In genomic region chr7:22907805-22908204, GRCh38 we compare ENCODE assay signal across 20 cellular contexts.
DNase-seq lines count a peak whose midpoint lies in the region; ATAC-seq and TF ChIP-seq lines count a peak whose summit lies in the region.
"Had no signal": no experiment of that assay in that cellular context is flagged by ENCODE, and none has a peak within 500 bp of the region (broad histone marks: within the 10 kb centered on the region; RNA-seq: fewer than 3 reads in every experiment).

No MANE protein-coding gene starts in this region.

- H3K9me3 Mint-ChIP-seq in chondrocyte (ENCODE audit: low read depth), result peaks cover 5% of the 10 kb centered on the region
- H3K9me3 Mint-ChIP-seq: CD4-positive, alpha-beta T cell; HFFc6; IgD-negative memory B cell had no signal

- ATAC-seq in psoas muscle, result peak; percentile 62 to 86 (median 75)
- peak; percentile 50 for ATAC-seq in thoracic aorta (ENCODE audit: insufficient number of reproducible peaks, low FRiP score, low read depth)
- no peak for ATAC-seq in HG02981 (IDR thresholded peaks at IDR 0.05; ENCODE audit: unreplicated experiment)
- no peak for ATAC-seq in HG02970 (IDR thresholded peaks at IDR 0.05; ENCODE audit: low FRiP score, unreplicated experiment)
- ATAC-seq: HCT116, HepG2 had no signal

- H3K27me3 Mint-ChIP-seq in chondrocyte (ENCODE audit: low read depth), result no peaks in the 10 kb centered on the region
- H3K27me3 Mint-ChIP-seq: CD4-positive, alpha-beta T cell; IgD-negative memory B cell had no signal

- peaks cover 36% of the 10 kb centered on the region for H3K4me1 Mint-ChIP-seq in chondrocyte (ENCODE audit: low read depth)
- H3K4me1 Mint-ChIP-seq: IgD-negative memory B cell had no signal

- intact Hi-C loops in psoas muscle (cut with DNase I) (no loop called here), A673 (cut with micrococcal nuclease; ENCODE audit: unreplicated experiment) (no loop called here)

- peak overlapping the region; percentile 45 for H3K27ac Mint-ChIP-seq in chondrocyte (ENCODE audit: unreplicated experiment)
- H3K27ac Mint-ChIP-seq: CD4-positive, alpha-beta T cell; HFFc6; IgD-negative memory B cell had no signal

- H3K4me1 ChIP-seq in psoas muscle (peaks cover 27% of the 10 kb centered on the region), thoracic aorta (ENCODE audit: control insufficient read depth in 1 of 2, low read depth in 2 of 2) (peaks cover 12 to 54% of the 10 kb centered on the region in 2 donors), A673 (ENCODE audit: insufficient read depth, low read length, poor library complexity, severe bottlenecking) (no peaks in the 10 kb centered on the region)
- H3K4me1 ChIP-seq: Caco-2 had no signal

- WGBS in psoas muscle, 3 donors, result 92 to 95% (median 95%) methylated on average over 3 of the region's 3 CpGs

- H3K9me3 ChIP-seq in psoas muscle (no peaks in the 10 kb centered on the region), thoracic aorta (no peaks in the 10 kb centered on the region), A673 (ENCODE audit: low read depth, low read length, poor library complexity, severe bottlenecking) (no peaks in the 10 kb centered on the region)
- H3K9me3 ChIP-seq: Caco-2 had no signal

- CTCF ChIA-PET in A673 (lab: Charles Lee), result no interaction called here

- no peaks in the 10 kb centered on the region for H3K36me3 ChIP-seq in psoas muscle (ENCODE audit: insufficient read depth in 1 of 2, low read depth in 1 of 2)
- H3K36me3 ChIP-seq in thoracic aorta, result no peaks in the 10 kb centered on the region
- no peaks in the 10 kb centered on the region for H3K36me3 ChIP-seq in A673 (ENCODE audit: insufficient read depth, low read length, poor library complexity, severe bottlenecking)

- H3K4me3 ChIP-seq in psoas muscle, result no peak overlapping the region
- H3K4me3 ChIP-seq in thoracic aorta, result no peak overlapping the region
- no peak overlapping the region for H3K4me3 ChIP-seq in A673 (ENCODE audit: low read depth, low read length, poor library complexity, severe bottlenecking)

- peaks cover 3% of the 10 kb centered on the region for H3K36me3 Mint-ChIP-seq in chondrocyte (ENCODE audit: low read depth)

- BruUV-seq in A673 (replicated peaks; lab: Mats Ljungman, UMichigan), result no TSS peak

- H3K27ac ChIP-seq in psoas muscle (no peak overlapping the region), thoracic aorta (no peak overlapping the region), A673 (ENCODE audit: low read depth, low read length, poor library complexity, severe bottlenecking) (no peak overlapping the region)
- H3K27ac ChIP-seq: C4-2B had no signal

- H3K27me3 ChIP-seq in psoas muscle (ENCODE audit: insufficient read depth in 3 of 3, low read length in 2 of 3) (no peaks in the 10 kb centered on the region), thoracic aorta (replicated peaks; ENCODE audit: insufficient read depth) (no peaks in the 10 kb centered on the region), A673 (replicated peaks; ENCODE audit: insufficient read depth, low read depth, low read length, poor library complexity) (no peaks in the 10 kb centered on the region)

- H3K4me3 Mint-ChIP-seq in chondrocyte (ENCODE audit: unreplicated experiment), result no peak overlapping the region
- H3K4me3 Mint-ChIP-seq: CD4-positive, alpha-beta T cell; HFFc6; IgD-negative memory B cell had no signal

- POLR2A ChIA-PET in A673 (lab: Charles Lee; ENCODE audit: low non-redundant PET), result no interaction called here

- peak; percentile 35 for DNase-seq in EH (ENCODE audit: low read depth)
- DNase-seq in chondrocyte (ENCODE audit: low spot score), result no peak
- DNase-seq in psoas muscle, result no peak
- DNase-seq in thoracic aorta (ENCODE audit: low spot score), result no peak
- DNase-seq in A673 (ENCODE audit: low spot score), result no peak
- DNase-seq: AML-193; Caco-2; CD4-positive, alpha-beta T cell; DMS153; DMS79; GF-D8; GOT3; H7; HFFc6 had no signal

- no peak for TF ChIP-seq CTCF in chondrocyte (IDR thresholded peaks at IDR 0.05)
- TF ChIP-seq CTCF in psoas muscle (IDR thresholded peaks at IDR 0.05), result no peak
- TF ChIP-seq CTCF in thoracic aorta (IDR thresholded peaks at IDR 0.05), result no peak
- no peak for TF ChIP-seq CTCF in A673 (conservative IDR thresholded peaks at IDR 0.05; ENCODE audit: low read depth, low read length)

Comparison
In these comparisons a context has a peak if more than half of its experiments do, and no peak if none do; other contexts are left out.
1. ATAC-seq: peak in psoas muscle (4 of 4) and thoracic aorta (single experiment); none in HG02981 (single experiment) and HG02970 (single experiment).